ENCODE assay signal across 10 cellular contexts in genomic region chr5:10233505-10233904, GRCh38. TPM values are rescaled to one million over a fixed set of nuclear protein-coding genes. Genes with fewer than 3 reads are reported as not detected.
A peak's percentile ranks its signal among the peaks of the same experiment; 100 is the strongest.
DNase-seq lines count a peak whose midpoint lies in the region; ATAC-seq and TF ChIP-seq lines count a peak whose summit lies in the region.
"Had no signal": no experiment of that assay in that cellular context is flagged by ENCODE, and none has a peak within 500 bp of the region (broad histone marks: within the 10 kb centered on the region; RNA-seq: fewer than 3 reads in every experiment).

No MANE protein-coding gene starts in this region.

- H3K27me3 Mint-ChIP-seq in CD8-positive, alpha-beta memory T cell = no peaks in the 10 kb centered on the region
- H3K27me3 Mint-ChIP-seq: central memory CD8-positive, alpha-beta T cell had no signal

- H3K9me3 ChIP-seq in BE2C (no peaks in the 10 kb centered on the region), adrenal gland (replicated peaks in 1 of 3) (no peaks in the 10 kb centered on the region), lung (ENCODE audit: control insufficient read depth in 2 of 2, insufficient read depth in 1 of 2, low read length in 1 of 2) (no peaks in the 10 kb centered on the region), Karpas-422 (ENCODE audit: low read length) (no peaks in the 10 kb centered on the region)
- no peaks in the 10 kb centered on the region for H3K9me3 ChIP-seq in CD8-positive, alpha-beta memory T cell (ENCODE audit: low read length)

- no peak overlapping the region for H3K9ac ChIP-seq in Karpas-422 (ENCODE audit: low read length)

- H3K4me1 ChIP-seq in BE2C = no peaks in the 10 kb centered on the region
- no peaks in the 10 kb centered on the region for H3K4me1 ChIP-seq in adrenal gland (replicated peaks in 1 of 2)
- no peaks in the 10 kb centered on the region for H3K4me1 ChIP-seq in lung (ENCODE audit: control insufficient read depth in 2 of 2, insufficient read depth in 2 of 2, low read length in 2 of 2)
- H3K4me1 ChIP-seq in Karpas-422 (ENCODE audit: low read length) = no peaks in the 10 kb centered on the region
- H3K4me1 ChIP-seq in CD8-positive, alpha-beta memory T cell (ENCODE audit: insufficient read depth, low read length) = no peaks in the 10 kb centered on the region

- 65 to 81% (median 69%) methylated on average over 7 of the region's 7 CpGs for WGBS in adrenal gland, 4 donors
- 52 to 84% methylated on average over 7 of the region's 7 CpGs for WGBS in lung, 2 donors

- no peak overlapping the region for H3K4me3 ChIP-seq in BE2C (ENCODE audit: low read depth, low read length)
- no peak overlapping the region for H3K4me3 ChIP-seq in adrenal gland
- no peak overlapping the region for H3K4me3 ChIP-seq in lung
- H3K4me3 ChIP-seq in Karpas-422 (ENCODE audit: low read length) = no peak overlapping the region
- H3K4me3 ChIP-seq in CD8-positive, alpha-beta memory T cell (ENCODE audit: low read length) = no peak overlapping the region

- peaks cover 16 to 61% (median 20%) of the 10 kb centered on the region in 3 donors for H3K36me3 Mint-ChIP-seq in CD8-positive, alpha-beta memory T cell

- intact Hi-C loops in adrenal gland (cut with DNase I) = no loop called here

- H3K4me3 Mint-ChIP-seq in CD8-positive, alpha-beta memory T cell = no peak overlapping the region
- H3K4me3 Mint-ChIP-seq: central memory CD8-positive, alpha-beta T cell had no signal

- H3K27me3 ChIP-seq in BE2C (no peaks in the 10 kb centered on the region), adrenal gland (no peaks in the 10 kb centered on the region), lung (ENCODE audit: control insufficient read depth, insufficient read depth) (no peaks in the 10 kb centered on the region), Karpas-422 (ENCODE audit: low read length) (no peaks in the 10 kb centered on the region)
- no peaks in the 10 kb centered on the region for H3K27me3 ChIP-seq in CD8-positive, alpha-beta memory T cell (ENCODE audit: insufficient read depth, low read length, poor library complexity, severe bottlenecking)

- H3K79me2 ChIP-seq in Karpas-422 (ENCODE audit: low read length) = no peaks in the 10 kb centered on the region

- H2AFZ ChIP-seq in Karpas-422 (ENCODE audit: low read length) = no peak overlapping the region

- CTCF ChIA-PET in CD8-positive, alpha-beta memory T cell (lab: Charles Lee) = no interaction called here

- ATAC-seq in lung (ENCODE audit: insufficient read depth, low FRiP score) = peak; percentile 85
- no peak for ATAC-seq in stimulated activated naive CD8-positive, alpha-beta T cell treated with anti-CD3 and anti-CD28 coated beads, Interleukin-15, Interleukin-2, amounts not matched to agents 100 U/mL and 50 U/mL, for 24 hours
- ATAC-seq in HG03025 (IDR thresholded peaks at IDR 0.05; ENCODE audit: low FRiP score, unreplicated experiment) = no peak

- H3K36me3 ChIP-seq in BE2C (peaks cover 13% of the 10 kb centered on the region), adrenal gland (replicated peaks in 1 of 2) (peaks cover 0 to 19% of the 10 kb centered on the region in 2 donors), lung (ENCODE audit: control insufficient read depth in 2 of 2, insufficient read depth in 2 of 2, low read length in 2 of 2) (peaks cover 6 to 9% of the 10 kb centered on the region in 2 donors), Karpas-422 (ENCODE audit: insufficient read depth, low read length) (no peaks in the 10 kb centered on the region; the same call in 1 of the 2 replicates)
- no peaks in the 10 kb centered on the region for H3K36me3 ChIP-seq in CD8-positive, alpha-beta memory T cell (ENCODE audit: insufficient read depth, low read length)

- no peak for TF ChIP-seq POLR2A in adrenal gland (IDR thresholded peaks at IDR 0.05)

- H4K20me1 ChIP-seq in Karpas-422 (ENCODE audit: insufficient read depth, low read depth, low read length) = no peaks in the 10 kb centered on the region

- H3K4me2 ChIP-seq in Karpas-422 (ENCODE audit: low read depth, low read length, poor library complexity, severe bottlenecking) = no peak overlapping the region

- H3K9me3 Mint-ChIP-seq in CD8-positive, alpha-beta memory T cell = no peaks in the 10 kb centered on the region
- H3K9me3 Mint-ChIP-seq: central memory CD8-positive, alpha-beta T cell had no signal

- peaks cover 0 to 2% (median 0%) of the 10 kb centered on the region in 3 donors for H3K4me1 Mint-ChIP-seq in CD8-positive, alpha-beta memory T cell
- H3K4me1 Mint-ChIP-seq: central memory CD8-positive, alpha-beta T cell had no signal

- DNase-seq in BE2C = peak; percentile 73
- peak; percentile 42 for DNase-seq in HuH-7 (ENCODE audit: low spot score)
- DNase-seq in adrenal gland = peak in 4 of 7 donors; percentile 30 to 36 (median 32)
- DNase-seq in lung (ENCODE audit: low spot score) = peak; percentile 49
- DNase-seq in Karpas-422 = no peak
- no peak for DNase-seq in stimulated activated naive CD8-positive, alpha-beta T cell treated with anti-CD3 and anti-CD28 coated beads, Interleukin-15, Interleukin-2, amounts not matched to agents 100 U/mL and 50 U/mL, for 24 hours
- no peak for DNase-seq in CD8-positive, alpha-beta memory T cell
- DNase-seq: stimulated activated CD4-positive, alpha-beta T cell treated with anti-CD3 and anti-CD28 coated beads, Interleukin-12 subunit alpha, Interleukin-12 subunit beta, amount 100 ng/mL, for 4 hours had no signal

- POLR2A ChIA-PET in CD8-positive, alpha-beta memory T cell (lab: Charles Lee) = no interaction called here

- H3K9me2 ChIP-seq in Karpas-422 (replicated peaks; ENCODE audit: insufficient read depth, low read length) = no peaks in the 10 kb centered on the region

- no peak overlapping the region for H3K27ac Mint-ChIP-seq in CD8-positive, alpha-beta memory T cell

- H3K27ac ChIP-seq in adrenal gland (no peak overlapping the region), lung (ENCODE audit: low read depth in 1 of 2, low read length in 1 of 2) (no peak overlapping the region), Karpas-422 (ENCODE audit: low read length) (no peak overlapping the region)
- H3K27ac ChIP-seq in CD8-positive, alpha-beta memory T cell (ENCODE audit: low read depth, low read length) = no peak overlapping the region

- TF ChIP-seq CTCF in BE2C (IDR thresholded peaks at IDR 0.05; ENCODE audit: low read depth, low read length) = peak; percentile 67
- TF ChIP-seq CTCF in adrenal gland (IDR thresholded peaks at IDR 0.05) = no peak
- no peak for TF ChIP-seq CTCF in lung (IDR thresholded peaks at IDR 0.05; ENCODE audit: control extremely low read depth, extremely low read depth)

RNA-seq across cellular contexts. Expression of gene ATPSCKMT, which starts 16.2 kb away (rescaled TPM):
- polyA plus RNA-seq in BE2C (2012; ENCODE audit: insufficient read depth, insufficient read length, low read depth) = 30.5 TPM
- total RNA-seq in adrenal gland (10 to 100 TPM; 11.4 to 41.1 (median 23.5) TPM), lung (10 to 100 TPM; 23.4 to 28.2 TPM)
- polyA plus RNA-seq in adrenal gland (10 to 100 TPM; 13.7 to 26.5 (median 14.9) TPM), lung (10 to 100 TPM in 1 of 2 donors, 1 to 10 TPM in 1; 9.7 to 12.0 TPM)
- total RNA-seq in Karpas-422 (2014; rRNA removed; shearing (Covaris generic); ENCODE audit: low replicate concordance) = 4.4 and 13.5 TPM in 2 replicates
- 10 to 100 TPM; 30.6 to 32.5 TPM for total RNA-seq in CD8-positive, alpha-beta memory T cell
- polyA plus RNA-seq in CD8-positive, alpha-beta memory T cell = 7.0 TPM

RNA-seq across cellular contexts. Expression of gene CCT5, which starts 16.6 kb away (rescaled TPM):
- polyA plus RNA-seq in BE2C (2012; ENCODE audit: insufficient read depth, insufficient read length, low read depth) = 519 TPM
- total RNA-seq in adrenal gland (100 to 1,000 TPM; 116 to 222 (median 151) TPM), lung (100 to 1,000 TPM; 127 to 158 TPM)
- polyA plus RNA-seq in adrenal gland (100 to 1,000 TPM in 2 of 3 donors, 10 to 100 TPM in 1; 81.3 to 403 (median 126) TPM), lung (100 to 1,000 TPM; 151 to 257 TPM)
- 319 and 381 TPM in 2 replicates for total RNA-seq in Karpas-422 (2014; rRNA removed; shearing (Covaris generic); ENCODE audit: low replicate concordance)
- total RNA-seq in CD8-positive, alpha-beta memory T cell = 100 to 1,000 TPM; 532 to 537 TPM
- 228 TPM for polyA plus RNA-seq in CD8-positive, alpha-beta memory T cell

Comparison
In these comparisons a context has a peak if more than half of its experiments do, and no peak if none do; other contexts are left out.
1. DNase-seq: peak in BE2C (single experiment), HuH-7 (single experiment), adrenal gland (4 of 7) and lung (single experiment); none in Karpas-422 (single experiment), stimulated activated naive CD8-positive, alpha-beta T cell treated with anti-CD3 and anti-CD28 coated beads, Interleukin-15, Interleukin-2, amounts not matched to agents 100 U/mL and 50 U/mL, for 24 hours (single experiment) and CD8-positive, alpha-beta memory T cell (0 of 5).